17 cellular contexts compared by ENCODE assay signal in genomic region chr12:91990525-91990924, GRCh38.
DNase-seq lines count a peak whose midpoint lies in the region; ATAC-seq and TF ChIP-seq lines count a peak whose summit lies in the region.
"Had no signal": no experiment of that assay in that cellular context is flagged by ENCODE, and none has a peak within 500 bp of the region (broad histone marks: within the 10 kb centered on the region; RNA-seq: fewer than 3 reads in every experiment).

No MANE protein-coding gene starts in this region.

- ATAC-seq in HG03342 (IDR thresholded peaks at IDR 0.05; ENCODE audit: unreplicated experiment) (no peak), GM21423 (IDR thresholded peaks at IDR 0.05; ENCODE audit: unreplicated experiment) (no peak)
- ATAC-seq: activated T-helper 17 cell treated with anti-CD3 and anti-CD28 coated beads, Interleukin-2, amount 50 U/mL, for 72 hours; WTC11 had no signal

- no peaks in the 10 kb centered on the region for H3K4me1 ChIP-seq in prostate gland (replicated peaks)

- 57% methylated on average over 2 of the region's 2 CpGs for WGBS in prostate gland

- no peaks in the 10 kb centered on the region for H3K36me3 Mint-ChIP-seq in nephron (ENCODE audit: low read depth)
- H3K36me3 Mint-ChIP-seq in activated CD4-positive, alpha-beta T cell treated with anti-CD3 and anti-CD28 coated beads, Interleukin-2, amount 10 ng/mL, durations not matched to agents 7 days and 5 days (ENCODE audit: low read depth): no peaks in the 10 kb centered on the region
- H3K36me3 Mint-ChIP-seq: WTC11 had no signal

- H3K4me3 ChIP-seq in AG04450 (ENCODE audit: low read depth, low read length) (no peak overlapping the region), prostate gland (no peak overlapping the region)
- H3K4me3 ChIP-seq: right atrium auricular region had no signal

- H3K36me3 ChIP-seq in prostate gland: no peaks in the 10 kb centered on the region
- H3K36me3 ChIP-seq: right atrium auricular region had no signal

- H3K27me3 ChIP-seq in AG04450 (ENCODE audit: control insufficient read depth, insufficient read depth, low read length): no peaks in the 10 kb centered on the region
- H3K27me3 ChIP-seq in prostate gland (replicated peaks; ENCODE audit: insufficient read depth): no peaks in the 10 kb centered on the region
- H3K27me3 ChIP-seq: right atrium auricular region had no signal

- peaks cover 31% of the 10 kb centered on the region for H3K4me1 Mint-ChIP-seq in nephron
- H3K4me1 Mint-ChIP-seq in activated CD4-positive, alpha-beta T cell treated with anti-CD3 and anti-CD28 coated beads, Interleukin-2, amount 10 ng/mL, durations not matched to agents 7 days and 5 days: peaks cover 21% of the 10 kb centered on the region

- DNase-seq in AG04450 (ENCODE audit: low read depth, low spot score) (no peak), HT1080 (ENCODE audit: low read depth) (peak; percentile 28), dermis blood vessel endothelial cell (peak; percentile 88), prostate gland (ENCODE audit: low spot score) (no peak)
- no peak for DNase-seq in activated CD4-positive, alpha-beta T cell treated with anti-CD3 and anti-CD28 coated beads, Interleukin-2, amount 10 ng/mL, durations not matched to agents 7 days and 5 days
- DNase-seq: activated CD8-positive, alpha-beta memory T cell treated with anti-CD3 and anti-CD28 coated beads for 24 hours; erythroblast; KBM-7; NCI-H1048; NCI-H2029 treated with DMSO at 0.1 percent for 48 hours had no signal

- no peak overlapping the region for H3K4me3 Mint-ChIP-seq in nephron
- H3K4me3 Mint-ChIP-seq in activated CD4-positive, alpha-beta T cell treated with anti-CD3 and anti-CD28 coated beads, Interleukin-2, amount 10 ng/mL, durations not matched to agents 7 days and 5 days: no peak overlapping the region
- H3K4me3 Mint-ChIP-seq: activated T-helper 17 cell treated with anti-CD3 and anti-CD28 coated beads, Interleukin-2, amount 50 U/mL, for 72 hours; WTC11 had no signal

- H3K9me3 ChIP-seq in AG04450 (ENCODE audit: control insufficient read depth, insufficient read depth, low read length) (no peaks in the 10 kb centered on the region), prostate gland (no peaks in the 10 kb centered on the region)
- H3K9me3 ChIP-seq: right atrium auricular region had no signal

- no peaks in the 10 kb centered on the region for H3K27me3 Mint-ChIP-seq in nephron (ENCODE audit: low read depth)
- no peaks in the 10 kb centered on the region for H3K27me3 Mint-ChIP-seq in activated CD4-positive, alpha-beta T cell treated with anti-CD3 and anti-CD28 coated beads, Interleukin-2, amount 10 ng/mL, durations not matched to agents 7 days and 5 days
- H3K27me3 Mint-ChIP-seq: activated T-helper 17 cell treated with anti-CD3 and anti-CD28 coated beads, Interleukin-2, amount 50 U/mL, for 72 hours had no signal

- CTCF ChIA-PET in AG04450 (lab: Charles Lee): interaction anchor here (1.0 kb wide), 1 partner anchor 179 kb away, joined by 4 read pairs; no protein-coding TSS in a partner anchor
- CTCF ChIA-PET in activated CD4-positive, alpha-beta T cell treated with anti-CD3 and anti-CD28 coated beads, Interleukin-2, amount 10 ng/mL, durations not matched to agents 7 days and 5 days (lab: Charles Lee): interaction anchor here (0.7 to 2.0 kb wide), 4 partner anchors 8 to 155 kb away, joined by 3 to 6 read pairs (median 4); partner anchors contain the start of gene BTG1

- intact Hi-C loops in prostate gland (cut with DNase I): no loop called here

- peak overlapping the region; percentile 72 to 90 (median 74) for H3K27ac Mint-ChIP-seq in nephron
- no peak overlapping the region for H3K27ac Mint-ChIP-seq in activated CD4-positive, alpha-beta T cell treated with anti-CD3 and anti-CD28 coated beads, Interleukin-2, amount 10 ng/mL, durations not matched to agents 7 days and 5 days
- H3K27ac Mint-ChIP-seq: activated T-helper 17 cell treated with anti-CD3 and anti-CD28 coated beads, Interleukin-2, amount 50 U/mL, for 72 hours; WTC11 had no signal

- TF ChIP-seq CTCF in AG04450 (IDR thresholded peaks at IDR 0.05; ENCODE audit: low read depth, low read length) (no peak), nephron (IDR thresholded peaks at IDR 0.05; ENCODE audit: unreplicated experiment in 3 of 3) (no peak), prostate gland (IDR thresholded peaks at IDR 0.05) (no peak)

- H3K27ac ChIP-seq in AG04450 (ENCODE audit: low read depth, low read length) (peak overlapping the region; percentile 48), prostate gland (no peak overlapping the region)
- H3K27ac ChIP-seq: HL-60 had no signal

- H3K9me3 Mint-ChIP-seq in nephron: no peaks in the 10 kb centered on the region
- H3K9me3 Mint-ChIP-seq in activated CD4-positive, alpha-beta T cell treated with anti-CD3 and anti-CD28 coated beads, Interleukin-2, amount 10 ng/mL, durations not matched to agents 7 days and 5 days: peaks cover 8% of the 10 kb centered on the region
- H3K9me3 Mint-ChIP-seq: activated T-helper 17 cell treated with anti-CD3 and anti-CD28 coated beads, Interleukin-2, amount 50 U/mL, for 72 hours; WTC11 had no signal

- POLR2A ChIA-PET in AG04450 (lab: Yijun Ruan, JAX): interaction anchor here (1.0 kb wide), 1 partner anchor 155 kb away, joined by 3 read pairs; the partner anchor contains the start of gene BTG1
- POLR2A ChIA-PET in activated CD4-positive, alpha-beta T cell treated with anti-CD3 and anti-CD28 coated beads, Interleukin-2, amount 10 ng/mL, durations not matched to agents 7 days and 5 days (lab: Charles Lee): no interaction called here

- TF ChIP-seq POLR2A in prostate gland (IDR thresholded peaks at IDR 0.05): no peak

Comparison
In these comparisons a context has a peak if more than half of its experiments do, and no peak if none do; other contexts are left out.
1. DNase-seq: peak in HT1080 (single experiment) and dermis blood vessel endothelial cell (single experiment); none in AG04450 (single experiment), prostate gland (single experiment) and activated CD4-positive, alpha-beta T cell treated with anti-CD3 and anti-CD28 coated beads, Interleukin-2, amount 10 ng/mL, durations not matched to agents 7 days and 5 days (single experiment).